Comparison of ENCODE assay signal across 22 cellular contexts in the genomic region with DNA sequence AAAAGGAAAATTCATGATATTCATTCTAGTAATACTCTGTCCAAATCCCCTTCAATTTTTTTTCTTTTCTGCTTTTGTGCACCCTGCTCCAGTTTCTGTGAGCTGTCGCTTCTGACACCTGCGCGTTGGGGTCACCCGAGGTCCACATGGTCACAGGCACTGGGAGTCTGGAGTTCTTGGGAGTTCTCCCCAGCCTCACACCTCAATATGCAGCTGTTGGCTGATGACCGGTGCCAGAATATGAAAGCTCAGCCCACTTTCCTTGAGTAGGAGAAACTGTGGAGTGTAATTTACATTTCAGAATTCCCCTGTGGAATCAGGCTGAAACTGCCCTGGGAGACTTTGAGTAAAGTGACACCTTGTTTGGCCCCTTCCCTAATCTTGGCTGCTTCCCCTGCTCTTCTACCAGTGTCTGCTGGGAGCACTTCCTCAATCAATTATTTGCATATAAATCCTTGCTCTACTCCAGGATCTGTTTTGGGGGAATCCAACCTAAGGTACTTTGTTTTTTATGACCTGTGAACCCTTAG.
"Had no signal": no experiment of that assay in that cellular context is flagged by ENCODE, and none has a peak within 500 bp of the region (broad histone marks: within the 10 kb centered on the region; RNA-seq: fewer than 3 reads in every experiment).

No MANE protein-coding gene starts in this region.

- ATAC-seq: foreskin keratinocyte, left lobe of liver, lower lobe of right lung had no signal

- H3K27me3 ChIP-seq: colonic mucosa, foreskin keratinocyte, sigmoid colon, suprapubic skin, thyroid gland, uterus had no signal

- H3K36me3 Mint-ChIP-seq: type B pancreatic cell had no signal

- DNase-seq: colonic mucosa; dermis blood vessel endothelial cell; endodermal cell; erythroblast; foreskin keratinocyte; hypothalamus; kidney glomerular epithelial cell; lower lobe of right lung; posterior cingulate gyrus; sigmoid colon; stimulated activated CD4-positive, alpha-beta T cell treated with anti-CD3 and anti-CD28 coated beads, Interleukin-2, amount 100 ng/mL, for 24 hours; stimulated activated CD4-positive, alpha-beta T cell treated with anti-CD3 and anti-CD28 coated beads, Interleukin-4, amount 100 ng/mL, for 4 hours; stimulated activated naive CD4-positive, alpha-beta T cell; thyroid gland; uterus had no signal

- H3K4me1 Mint-ChIP-seq: endodermal cell, nephron had no signal

- H3K4me3 Mint-ChIP-seq: endodermal cell, memory B cell, mesothelial cell of epicardium, nephron, type B pancreatic cell had no signal

- H3K27ac Mint-ChIP-seq: endodermal cell, memory B cell, mesothelial cell of epicardium, nephron, type B pancreatic cell had no signal

- H3K4me1 ChIP-seq: colonic mucosa, foreskin keratinocyte, lower lobe of right lung, sigmoid colon, suprapubic skin, thyroid gland, uterus had no signal

- H3K4me3 ChIP-seq: colonic mucosa, lower lobe of right lung, sigmoid colon, skin epidermis, suprapubic skin, thyroid gland, uterus had no signal

- H3K9me3 Mint-ChIP-seq: endodermal cell, type B pancreatic cell had no signal

- H3K27ac ChIP-seq: colonic mucosa, foreskin keratinocyte, lower lobe of right lung, sigmoid colon, skin epidermis, suprapubic skin, thyroid gland, uterus had no signal

- H3K9me3 ChIP-seq: colonic mucosa, thyroid gland, uterus had no signal

- H3K27me3 Mint-ChIP-seq: memory B cell, type B pancreatic cell had no signal

- H3K36me3 ChIP-seq: colonic mucosa, lower lobe of right lung, sigmoid colon, suprapubic skin, thyroid gland, uterus had no signal
